ENCODE assay signal across 1 cellular context in genomic region chr3:71690222-71690821, GRCh38.
A peak's percentile ranks its signal among the peaks of the same experiment; 100 is the strongest.
TF ChIP-seq lines count a peak whose summit lies in the region.

No MANE protein-coding gene starts in this region.

TF ChIP-seq in K562, 482 proteins besides CTCF, POLR2A, EP300 and RAD21 (continued from another document):
- no peak for TF ChIP-seq MGA (IDR thresholded peaks at IDR 0.05)
- no peak for TF ChIP-seq POLR2AphosphoS2 (IDR thresholded peaks at IDR 0.05; ENCODE audit: low read length)
- no peak for TF ChIP-seq FOXM1 (IDR thresholded peaks at IDR 0.05; ENCODE audit: low read depth)
- TF ChIP-seq FOXM1 (CRISPR knock-in tag; IDR thresholded peaks at IDR 0.05; ENCODE audit: low read depth): no peak
- no peak for TF ChIP-seq KDM4B (IDR thresholded peaks at IDR 0.05; ENCODE audit: borderline replicate concordance in 2 of 2, low read depth in 1 of 2)
- TF ChIP-seq TEAD1 (CRISPR knock-in tag; IDR thresholded peaks at IDR 0.05): no peak
- no peak for TF ChIP-seq NCOR1 (IDR thresholded peaks at IDR 0.05)
- no peak for TF ChIP-seq NFE2 (IDR thresholded peaks at IDR 0.05; ENCODE audit: low read depth)
- TF ChIP-seq NCOA4 (IDR thresholded peaks at IDR 0.05; ENCODE audit: partially characterized antibody): no peak
- TF ChIP-seq ZNF174 (CRISPR knock-in tag; IDR thresholded peaks at IDR 0.05): no peak
- no peak for TF ChIP-seq CLOCK (CRISPR knock-in tag; IDR thresholded peaks at IDR 0.05; ENCODE audit: borderline replicate concordance)
- peak in 1 of 2 experiments; percentile 63; a peak in 1 of 4 replicates for TF ChIP-seq RCOR1 (IDR thresholded peaks at IDR 0.05; ENCODE audit: borderline replicate concordance in 1 of 2, low read depth in 2 of 2, low read length in 2 of 2)
- no peak for TF ChIP-seq MAFK (IDR thresholded peaks at IDR 0.05; ENCODE audit: low read length)
- no peak for TF ChIP-seq MTA3 (IDR thresholded peaks at IDR 0.05; ENCODE audit: borderline replicate concordance)
- peak; percentile 61 for TF ChIP-seq CBX2 (IDR thresholded peaks at IDR 0.05; ENCODE audit: insufficient read depth, low read length, poor library complexity, severe bottlenecking)
- TF ChIP-seq ZNF444 (CRISPR knock-in tag; IDR thresholded peaks at IDR 0.05): no peak
- no peak for TF ChIP-seq TCF3 (CRISPR knock-in tag; IDR thresholded peaks at IDR 0.05)
- no peak for TF ChIP-seq HDAC6 (IDR thresholded peaks at IDR 0.05; ENCODE audit: low read depth, low read length)
- no peak for TF ChIP-seq ZFPM2 (CRISPR knock-in tag; IDR thresholded peaks at IDR 0.05)
- TF ChIP-seq AFF4 (CRISPR knock-in tag; IDR thresholded peaks at IDR 0.05): no peak
- no peak for TF ChIP-seq BRF2 (IDR thresholded peaks at IDR 0.05; ENCODE audit: borderline replicate concordance, insufficient read depth, insufficient read length)
- 0 out of 2 replicates have a peak, but pooled peaks have one; percentile 13 for TF ChIP-seq CBFA2T3 (IDR thresholded peaks at IDR 0.05)
- TF ChIP-seq MECOM (CRISPR knock-in tag; IDR thresholded peaks at IDR 0.05): peak; percentile 46; the same call in 1 of the 2 replicates
- no peak for TF ChIP-seq ZBTB26 (CRISPR knock-in tag; IDR thresholded peaks at IDR 0.05)
- no peak for TF ChIP-seq GTF3C2 (IDR thresholded peaks at IDR 0.05; ENCODE audit: borderline replicate concordance, extremely low read depth, insufficient read length)
- no peak for TF ChIP-seq ZNF324 (CRISPR knock-in tag; IDR thresholded peaks at IDR 0.05)
- TF ChIP-seq KDM5B (IDR thresholded peaks at IDR 0.05; ENCODE audit: insufficient replicate concordance, low read depth, low read length): no peak
- TF ChIP-seq FOXP1 (CRISPR knock-in tag; IDR thresholded peaks at IDR 0.05): no peak
- TF ChIP-seq TBL1XR1 (IDR thresholded peaks at IDR 0.05; ENCODE audit: low read length in 2 of 2): no peak
- no peak for TF ChIP-seq MLX (CRISPR knock-in tag; conservative IDR thresholded peaks at IDR 0.05)
TF ChIP-seq in K562: peak in this region for 5.
